In genomic region chr1:37514350-37515184, GRCh38 we compare ENCODE assay signal across 8 cellular contexts. TPM values are rescaled to one million over a fixed set of nuclear protein-coding genes. Genes with fewer than 3 reads are reported as not detected.
A peak's percentile ranks its signal among the peaks of the same experiment; 100 is the strongest.
DNase-seq lines count a peak whose midpoint lies in the region; ATAC-seq and TF ChIP-seq lines count a peak whose summit lies in the region.

MEAF6 (minus strand) TSS chr1:37514766; CDS start chr1:37514746, 20 bp downstream.

- H3K36me3 ChIP-seq in ectodermal cell (ENCODE audit: control insufficient read depth, insufficient read depth, low read length), result no peaks in the 10 kb centered on the region
- H3K36me3 ChIP-seq in lung (ENCODE audit: control insufficient read depth in 2 of 2, insufficient read depth in 2 of 2, low read length in 2 of 2), result peaks cover 2 to 5% of the 10 kb centered on the region in 2 donors

- peak; percentile 70 for TF ChIP-seq CTCF in activated CD8-positive, alpha-beta T cell treated with anti-CD3 and anti-CD28 coated beads for 36 hours (IDR thresholded peaks at IDR 0.05)
- TF ChIP-seq CTCF in lung (IDR thresholded peaks at IDR 0.05; ENCODE audit: control extremely low read depth, extremely low read depth), result peak; percentile 20

- H3K9me3 ChIP-seq in ectodermal cell (ENCODE audit: control insufficient read depth, low read length) (no peaks in the 10 kb centered on the region), lung (ENCODE audit: control insufficient read depth in 2 of 2, insufficient read depth in 1 of 2, low read length in 1 of 2) (no peaks in the 10 kb centered on the region)

- H3K4me1 Mint-ChIP-seq in activated CD8-positive, alpha-beta T cell treated with anti-CD3 and anti-CD28 coated beads for 36 hours (ENCODE audit: low read depth), result peaks cover 42% of the 10 kb centered on the region

- H3K4me3 Mint-ChIP-seq in activated CD8-positive, alpha-beta T cell treated with anti-CD3 and anti-CD28 coated beads for 36 hours, result peak within 1 kb of the TSS; percentile 98

- H3K9me3 Mint-ChIP-seq in activated CD8-positive, alpha-beta T cell treated with anti-CD3 and anti-CD28 coated beads for 36 hours, result no peaks in the 10 kb centered on the region

- peak within 1 kb of the TSS; percentile 96 for H3K27ac Mint-ChIP-seq in activated CD8-positive, alpha-beta T cell treated with anti-CD3 and anti-CD28 coated beads for 36 hours

- CTCF ChIA-PET in activated CD8-positive, alpha-beta T cell treated with anti-CD3 and anti-CD28 coated beads for 36 hours (lab: Charles Lee), result interaction anchor here (0.8 to 4.5 kb wide), 16 partner anchors 10 to 167 kb away, joined by 3 to 37 read pairs (median 3); partner anchors contain the start of gene ZC3H12A

- WGBS in ectodermal cell, 2 experiments, result 0% methylated on average over 100 of the region's 100 CpGs
- 0 to 1% methylated on average over 92 to 100 of the region's 100 CpGs for WGBS in lung, 2 donors

- H3K27ac ChIP-seq in ectodermal cell (ENCODE audit: insufficient read depth, low read depth, low read length, poor library complexity, severe bottlenecking), result peak within 1 kb of the TSS; percentile 69
- peak within 1 kb of the TSS; percentile 88 to 95 for H3K27ac ChIP-seq in lung (ENCODE audit: low read depth in 1 of 2, low read length in 1 of 2)

- H3K4me1 ChIP-seq in ectodermal cell (ENCODE audit: control insufficient read depth, insufficient read depth, low read length) (peaks cover 8% of the 10 kb centered on the region), lung (ENCODE audit: control insufficient read depth in 2 of 2, insufficient read depth in 2 of 2, low read length in 2 of 2) (peaks cover 0 to 4% of the 10 kb centered on the region in 2 donors)

- peaks cover 31% of the 10 kb centered on the region for H3K36me3 Mint-ChIP-seq in activated CD8-positive, alpha-beta T cell treated with anti-CD3 and anti-CD28 coated beads for 36 hours (ENCODE audit: low read depth)

- intact Hi-C loops in activated CD8-positive, alpha-beta T cell treated with anti-CD3 and anti-CD28 coated beads for 36 hours (cut with micrococcal nuclease), result loop anchor here (5.0 kb wide), 1 partner anchor 38 kb away; the partner anchor contains the start of gene SNIP1

- H3K4me3 ChIP-seq in ectodermal cell (ENCODE audit: insufficient read depth, low read depth, low read length), result peak within 1 kb of the TSS; percentile 89
- H3K4me3 ChIP-seq in lung, result peak within 1 kb of the TSS; percentile 97

- ATAC-seq in HG03442 (IDR thresholded peaks at IDR 0.05; ENCODE audit: unreplicated experiment) (peak; percentile 83), lung (ENCODE audit: insufficient read depth, low FRiP score) (peak; percentile 99)
- ATAC-seq in activated CD8-positive, alpha-beta T cell treated with anti-CD3 and anti-CD28 coated beads for 36 hours, result peak; percentile 91

- H3K27me3 ChIP-seq in ectodermal cell (ENCODE audit: control insufficient read depth, insufficient read depth, low read length, poor library complexity, severe bottlenecking) (peaks cover 13% of the 10 kb centered on the region), lung (ENCODE audit: control insufficient read depth, insufficient read depth) (no peaks in the 10 kb centered on the region)

- POLR2A ChIA-PET in activated CD8-positive, alpha-beta T cell treated with anti-CD3 and anti-CD28 coated beads for 36 hours (lab: Charles Lee), result interaction anchor here (0.6 to 3.4 kb wide), 15 partner anchors 10 to 184 kb away, joined by 3 to 52 read pairs (median 4); partner anchors contain the start of genes GNL2, SNIP1 and ZC3H12A

- no peaks in the 10 kb centered on the region for H3K27me3 Mint-ChIP-seq in activated CD8-positive, alpha-beta T cell treated with anti-CD3 and anti-CD28 coated beads for 36 hours

- DNase-seq in C1 segment of cervical spinal cord (lab: John Stamatoyannopoulos, UW) (peak; percentile 21 to 89 (median 67)), GM19238 (ENCODE audit: insufficient read length, low spot score) (peak; percentile 92), NCI-H748 treated with DMSO at 0.1 percent for 48 hours (lab: John Stamatoyannopoulos, UW) (peak; percentile 33), lung (ENCODE audit: low spot score) (peak; percentile 79)
- peak; percentile 84 for DNase-seq in activated CD8-positive, alpha-beta T cell treated with anti-CD3 and anti-CD28 coated beads for 36 hours
- DNase-seq in stimulated activated CD4-positive, alpha-beta T cell treated with anti-CD3 and anti-CD28 coated beads, TNF-alpha, amount 100 ng/mL, for 4 hours (ENCODE audit: low read depth in 3 of 3), result peak; percentile 66 to 76 (median 69)

RNA-seq across cellular contexts. Expression of gene MEAF6, which starts in this region (rescaled TPM):
- total RNA-seq in activated CD8-positive, alpha-beta T cell treated with anti-CD3 and anti-CD28 coated beads for 36 hours, result 10 to 100 TPM; 74.0 to 76.3 TPM
- polyA plus RNA-seq in ectodermal cell (2013, experiment 1 of 4), result 76.4 TPM
- polyA plus RNA-seq in ectodermal cell (2013, experiment 2 of 4), result 71.4 TPM
- 65.0 TPM for polyA plus RNA-seq in ectodermal cell (2013, experiment 3 of 4)
- polyA plus RNA-seq in ectodermal cell (2013, experiment 4 of 4), result 70.8 TPM
- total RNA-seq in lung, result 10 to 100 TPM; 54.0 to 63.7 TPM
- 10 to 100 TPM; 36.9 to 68.2 TPM for polyA plus RNA-seq in lung

Comparison
In these comparisons a context has a peak if more than half of its experiments do, and no peak if none do; other contexts are left out.
1. Peak in every context shown above with its lines: DNase-seq, ATAC-seq, H3K4me3 ChIP-seq and H3K27ac ChIP-seq.
2. DNase-seq: peak in every context shown above with its lines; median percentile 92 in GM19238; 84 in activated CD8-positive, alpha-beta T cell treated with anti-CD3 and anti-CD28 coated beads for 36 hours; 79 in lung; 69 in stimulated activated CD4-positive, alpha-beta T cell treated with anti-CD3 and anti-CD28 coated beads, TNF-alpha, amount 100 ng/mL, for 4 hours; 67 in C1 segment of cervical spinal cord; 33 in NCI-H748 treated with DMSO at 0.1 percent for 48 hours.